8 cellular contexts compared by ENCODE assay signal in the genomic region with DNA sequence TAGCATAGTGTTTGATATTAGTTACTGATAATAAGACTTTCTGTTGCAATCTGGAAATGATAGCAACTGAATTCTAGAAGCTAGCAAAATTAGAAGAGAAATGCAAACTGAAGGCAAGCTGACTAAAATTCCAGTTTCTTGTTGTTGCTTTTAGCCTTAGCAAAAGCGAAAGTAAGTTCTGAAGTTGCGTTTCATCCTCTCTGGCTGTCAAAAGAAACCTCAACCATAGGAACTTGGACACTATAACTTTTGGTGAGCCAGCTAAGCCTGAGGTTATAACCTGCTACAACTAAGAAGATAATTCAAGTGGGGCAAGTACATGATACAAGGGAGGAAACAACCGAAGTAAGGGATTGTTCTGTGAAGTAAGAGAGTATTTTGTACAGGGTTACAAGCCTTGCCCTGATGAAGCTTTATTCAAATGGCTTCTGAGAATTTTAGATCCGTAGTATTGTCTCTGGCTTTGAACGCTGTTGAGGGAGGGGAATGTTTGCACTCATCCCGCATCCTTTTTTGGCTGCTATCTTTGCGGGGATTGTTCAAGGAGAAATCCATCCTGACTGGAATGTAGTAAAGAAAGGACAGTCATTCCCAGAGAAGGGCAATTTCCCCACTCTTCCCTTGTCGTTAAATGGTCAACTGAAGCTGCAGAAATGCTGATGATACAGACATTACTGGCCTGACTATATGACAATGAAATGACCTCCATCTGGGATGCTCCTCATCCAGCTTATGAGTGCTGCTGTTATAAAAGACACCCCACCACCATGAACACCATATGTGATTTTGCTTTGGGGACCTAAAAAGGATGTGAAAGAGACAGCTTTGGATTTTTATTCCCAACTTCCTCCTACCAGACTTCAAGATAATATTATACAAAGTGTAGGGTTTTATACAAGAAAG. TPM values are rescaled to one million over a fixed set of nuclear protein-coding genes. Genes with fewer than 3 reads are reported as not detected.
A peak's percentile ranks its signal among the peaks of the same experiment; 100 is the strongest.
DNase-seq lines count a peak whose midpoint lies in the region; ATAC-seq, FAIRE-seq and TF ChIP-seq lines count a peak whose summit lies in the region.

No MANE protein-coding gene starts in this region.

- H4K20me1 ChIP-seq in HepG2 (ENCODE audit: insufficient read depth, low read length): no peaks in the 10 kb centered on the region

- no peak for TF ChIP-seq POLR2A in HepG2 (IDR thresholded peaks at IDR 0.05; ENCODE audit: insufficient read depth in 1 of 2, low read depth in 2 of 2, low read length in 2 of 2)

- no peak for TF ChIP-seq EP300 in HepG2 (IDR thresholded peaks at IDR 0.05; ENCODE audit: low read depth in 2 of 2, low read length in 2 of 2)
- no peak for TF ChIP-seq EP300 in HepG2 (CRISPR knock-in tag; IDR thresholded peaks at IDR 0.05; ENCODE audit: borderline replicate concordance)

- POLR2A ChIA-PET in HepG2 (lab: Yijun Ruan, JAX): no interaction called here
- POLR2A ChIA-PET in activated naive CD8-positive, alpha-beta T cell treated with anti-CD3 and anti-CD28 coated beads, Interleukin-2, amount 10 ng/mL, durations not matched to agents 7 days and 5 days (lab: Charles Lee): interaction anchor here (0.7 kb wide), 1 partner anchor 21 kb away, joined by 3 read pairs; no protein-coding TSS in a partner anchor
- POLR2A ChIA-PET in naive thymus-derived CD8-positive, alpha-beta T cell (lab: Charles Lee): interaction anchor here (1.1 kb wide), 1 partner anchor 9 kb away, joined by 3 read pairs; no protein-coding TSS in a partner anchor

- 53% methylated on average over 8 of the region's 8 CpGs for WGBS in liver
- 92% methylated on average over 8 of the region's 8 CpGs for WGBS in HepG2 (ENCODE audit: low lambda C conversion rate)

- TF ChIP-seq CTCF in liver (IDR thresholded peaks at IDR 0.05; ENCODE audit: low read depth, low read length, missing input control) (no peak), HepG2 (CRISPR knock-in tag; IDR thresholded peaks at IDR 0.05) (no peak)

- BruUV-seq in HepG2 (replicated peaks; lab: Mats Ljungman, UMichigan): no TSS peak

- H3K36me3 Mint-ChIP-seq in activated naive CD8-positive, alpha-beta T cell treated with anti-CD3 and anti-CD28 coated beads, Interleukin-2, amount 10 ng/mL, durations not matched to agents 7 days and 5 days: peaks cover 10% of the 10 kb centered on the region
- peaks cover 0 to 7% (median 0%) of the 10 kb centered on the region in 3 donors for H3K36me3 Mint-ChIP-seq in naive thymus-derived CD8-positive, alpha-beta T cell

- H3K4me2 ChIP-seq in HepG2 (ENCODE audit: low read depth, low read length): no peak overlapping the region

- intact Hi-C loops in HepG2 (cut with micrococcal nuclease; ENCODE audit: unreplicated experiment): no loop called here

- FAIRE-seq in HepG2 (lab: Jason Lieb, UNC): no peak

- CTCF ChIA-PET in HepG2 (lab: Yijun Ruan, JAX; ENCODE audit: low intra/inter-chr PET ratio, low total read pairs): no interaction called here

- in situ Hi-C loops in HepG2 (cut with HindIII; ENCODE audit: extremely low pct_ligation_motif_present, low pct_unique_long_range_greater_than_20kb): no loop called here

- peaks cover 2% of the 10 kb centered on the region for H3K9me3 Mint-ChIP-seq in activated naive CD8-positive, alpha-beta T cell treated with anti-CD3 and anti-CD28 coated beads, Interleukin-2, amount 10 ng/mL, durations not matched to agents 7 days and 5 days
- H3K9me3 Mint-ChIP-seq in naive thymus-derived CD8-positive, alpha-beta T cell: no peaks in the 10 kb centered on the region

- H3K27me3 Mint-ChIP-seq in activated naive CD8-positive, alpha-beta T cell treated with anti-CD3 and anti-CD28 coated beads, Interleukin-2, amount 10 ng/mL, durations not matched to agents 7 days and 5 days: no peaks in the 10 kb centered on the region
- H3K27me3 Mint-ChIP-seq in naive thymus-derived CD8-positive, alpha-beta T cell: no peaks in the 10 kb centered on the region

- DNase-seq in HepG2 (ENCODE audit: low spot score): no peak
- no peak for DNase-seq in activated naive CD8-positive, alpha-beta T cell treated with anti-CD3 and anti-CD28 coated beads, Interleukin-2, amount 10 ng/mL, durations not matched to agents 7 days and 5 days
- DNase-seq in naive thymus-derived CD8-positive, alpha-beta T cell: peak in 3 of 10 donors; percentile 27 to 50 (median 46)
- no peak for DNase-seq in DMS153 treated with DMSO at 0.1 percent for 48 hours (lab: John Stamatoyannopoulos, UW; ENCODE audit: unreplicated experiment)
- no peak for DNase-seq in SHP77 (lab: John Stamatoyannopoulos, UW)
- DNase-seq in OCI-M2 (lab: John Stamatoyannopoulos, UW; ENCODE audit: unreplicated experiment): no peak

- no peak overlapping the region for H2AFZ ChIP-seq in HepG2 (ENCODE audit: low read length)

- H3K79me2 ChIP-seq in HepG2 (ENCODE audit: insufficient read depth, low read length): no peaks in the 10 kb centered on the region

- H3K36me3 ChIP-seq in liver (ENCODE audit: control insufficient read depth in 4 of 4, insufficient read depth in 3 of 4, low read depth in 1 of 4, low read length in 3 of 4): peaks cover 0 to 2% (median under 1%) of the 10 kb centered on the region in 4 donors
- H3K36me3 ChIP-seq in HepG2 (replicated peaks in 1 of 2; ENCODE audit: control insufficient read depth in 1 of 2, insufficient read depth in 2 of 2, low read length in 2 of 2): no peaks in the 10 kb centered on the region

- peak overlapping the region; percentile 80 for H3K4me3 Mint-ChIP-seq in activated naive CD8-positive, alpha-beta T cell treated with anti-CD3 and anti-CD28 coated beads, Interleukin-2, amount 10 ng/mL, durations not matched to agents 7 days and 5 days
- peak overlapping the region; percentile 73 to 92 (median 88) for H3K4me3 Mint-ChIP-seq in naive thymus-derived CD8-positive, alpha-beta T cell

- peaks cover 11% of the 10 kb centered on the region for H3K4me1 Mint-ChIP-seq in activated naive CD8-positive, alpha-beta T cell treated with anti-CD3 and anti-CD28 coated beads, Interleukin-2, amount 10 ng/mL, durations not matched to agents 7 days and 5 days
- peaks cover 16 to 34% (median 32%) of the 10 kb centered on the region in 4 donors for H3K4me1 Mint-ChIP-seq in naive thymus-derived CD8-positive, alpha-beta T cell

- H3K27ac Mint-ChIP-seq in activated naive CD8-positive, alpha-beta T cell treated with anti-CD3 and anti-CD28 coated beads, Interleukin-2, amount 10 ng/mL, durations not matched to agents 7 days and 5 days: peak overlapping the region; percentile 89
- peak overlapping the region; percentile 61 to 98 (median 94) for H3K27ac Mint-ChIP-seq in naive thymus-derived CD8-positive, alpha-beta T cell

- ATAC-seq in HepG2: no peak
- ATAC-seq in HG03175 (IDR thresholded peaks at IDR 0.05; ENCODE audit: unreplicated experiment): peak; percentile 86
- peak; percentile 91 for ATAC-seq in activated naive CD8-positive, alpha-beta T cell treated with anti-CD3 and anti-CD28 coated beads, Interleukin-2, amount 10 ng/mL, durations not matched to agents 7 days and 5 days (ENCODE audit: low read depth)
- ATAC-seq in naive thymus-derived CD8-positive, alpha-beta T cell: peak; percentile 90 to 92

- peak overlapping the region in 2 of 3 donors; percentile 3 to 19 for H3K4me3 ChIP-seq in liver (ENCODE audit: low read depth in 1 of 3, low read length in 3 of 3)
- H3K4me3 ChIP-seq in HepG2 (replicated peaks in 1 of 3; ENCODE audit: insufficient read depth in 1 of 3, low read depth in 2 of 3, low read length in 3 of 3): no peak overlapping the region

- H3K27ac ChIP-seq in liver (ENCODE audit: low read depth in 1 of 2, low read length in 2 of 2) (peak overlapping the region in 1 of 2 donors; percentile 50), HepG2 (ENCODE audit: extremely low read length, insufficient read depth, low read length) (no peak overlapping the region)

- H3K4me1 ChIP-seq in liver (ENCODE audit: control insufficient read depth in 4 of 4, insufficient read depth in 4 of 4, low read length in 3 of 4): no peaks in the 10 kb centered on the region
- H3K4me1 ChIP-seq in HepG2 (ENCODE audit: insufficient read depth, low read length): no peaks in the 10 kb centered on the region

- H3K27me3 ChIP-seq in liver (ENCODE audit: control insufficient read depth in 4 of 4, insufficient read depth in 4 of 4, low read length in 3 of 4) (no peaks in the 10 kb centered on the region), HepG2 (ENCODE audit: control insufficient read depth in 1 of 2, insufficient read depth in 2 of 2, low read length in 2 of 2) (no peaks in the 10 kb centered on the region)

- no peak for TF ChIP-seq RAD21 in liver (IDR thresholded peaks at IDR 0.05)
- TF ChIP-seq RAD21 in HepG2 (CRISPR knock-in tag; IDR thresholded peaks at IDR 0.05): no peak

- no peak overlapping the region for H3K9ac ChIP-seq in liver (ENCODE audit: low read depth in 1 of 2, low read length in 2 of 2)
- H3K9ac ChIP-seq in HepG2 (ENCODE audit: insufficient read depth, low read depth, low read length): no peak overlapping the region

- H3K9me3 ChIP-seq in liver (ENCODE audit: control insufficient read depth in 4 of 4, low read length in 3 of 4): no peaks in the 10 kb centered on the region
- no peaks in the 10 kb centered on the region for H3K9me3 ChIP-seq in HepG2 (ENCODE audit: low read length)

RNA-seq across cellular contexts. Expression of gene TMX3, which starts 7.0 kb away (rescaled TPM):
- 10 to 100 TPM; 16.8 to 38.6 TPM for total RNA-seq in liver
- 10 to 100 TPM in 1 of 2 donors, 1 to 10 TPM in 1; 9.0 to 23.7 TPM for polyA plus RNA-seq in liver
- total RNA-seq in HepG2 (2016; rRNA removed; fragmentation: Illumina TruSeq; extraction: Trizol): 11.6 and 25.0 TPM in 2 replicates
- 2.8 and 3.7 TPM in 2 replicates for total RNA-seq in HepG2 (2016; cell fraction: cytosol; rRNA removed; fragmentation: Illumina TruSeq; extraction: Trizol; ENCODE audit: low read depth)
- 11.6 and 25.0 TPM in 2 replicates for total RNA-seq in HepG2 (2016; cell fraction: insoluble cytoplasmic fraction; rRNA removed; fragmentation: Illumina TruSeq; extraction: Trizol)
- total RNA-seq in HepG2 (2016; cell fraction: membrane; rRNA removed; fragmentation: Illumina TruSeq; extraction: Trizol): 5.9 and 6.3 TPM in 2 replicates
- 61.6 and 63.5 TPM in 2 replicates for total RNA-seq in HepG2 (2016; cell fraction: nucleus; rRNA removed; fragmentation: Illumina TruSeq; extraction: Trizol)
- polyA plus RNA-seq in HepG2 (2011; rRNA removed): 11.4 and 12.9 TPM in 2 replicates
- polyA plus RNA-seq in HepG2 (2011; cell fraction: cytosol; rRNA removed): 3.8 and 6.5 TPM in 2 replicates
- polyA plus RNA-seq in HepG2 (2011; cell fraction: nucleus; rRNA removed): 26.3 and 30.8 TPM in 2 replicates
- polyA plus RNA-seq in HepG2 (2012): 17.1 and 18.0 TPM in 2 replicates
- polyA plus RNA-seq in HepG2 (2016; cell fraction: cytosol; fragmentation: Illumina TruSeq; extraction: Trizol; ENCODE audit: low read depth): 0.63 and 0.97 TPM in 2 replicates
- 7.3 and 9.0 TPM in 2 replicates for polyA plus RNA-seq in HepG2 (2016; cell fraction: insoluble cytoplasmic fraction; fragmentation: Illumina TruSeq; extraction: Trizol; ENCODE audit: low read depth)
- polyA plus RNA-seq in HepG2 (2016; cell fraction: membrane; fragmentation: Illumina TruSeq; extraction: Trizol; ENCODE audit: low read depth): 2.0 and 2.1 TPM in 2 replicates
- polyA plus RNA-seq in HepG2 (2016; cell fraction: nucleus; fragmentation: Illumina TruSeq; extraction: Trizol; ENCODE audit: insufficient read depth, low read depth): 67.2 and 75.3 TPM in 2 replicates
- polyA minus RNA-seq in HepG2 (2011; rRNA and poly(A)+ RNA removed; ENCODE audit: low replicate concordance): 23.8 and 34.6 TPM in 2 replicates
- polyA minus RNA-seq in HepG2 (2011; cell fraction: cytosol; rRNA and poly(A)+ RNA removed): 14.5 and 21.2 TPM in 2 replicates
- 107 and 108 TPM in 2 replicates for polyA minus RNA-seq in HepG2 (2011; cell fraction: nucleus; rRNA and poly(A)+ RNA removed)
- total RNA-seq in activated naive CD8-positive, alpha-beta T cell treated with anti-CD3 and anti-CD28 coated beads, Interleukin-2, amount 10 ng/mL, durations not matched to agents 7 days and 5 days: 10 to 100 TPM; 65.3 to 68.1 TPM
- 10 to 100 TPM; 66.6 to 72.4 TPM for total RNA-seq in naive thymus-derived CD8-positive, alpha-beta T cell
- polyA plus RNA-seq in naive thymus-derived CD8-positive, alpha-beta T cell: 10 to 100 TPM; 13.0 to 18.5 (median 17.7) TPM

Comparison
In these comparisons a context has a peak if more than half of its experiments do, and no peak if none do; other contexts are left out.
1. H3K4me3 ChIP-seq: peak in liver (2 of 3); none in HepG2 (0 of 3).